Comparison of ENCODE assay signal across 20 cellular contexts in genomic region chr15:60838206-60838605, GRCh38.
DNase-seq lines count a peak whose midpoint lies in the region; ATAC-seq and TF ChIP-seq lines count a peak whose summit lies in the region.
"Had no signal": no experiment of that assay in that cellular context is flagged by ENCODE, and none has a peak within 500 bp of the region (broad histone marks: within the 10 kb centered on the region; RNA-seq: fewer than 3 reads in every experiment).

No MANE protein-coding gene starts in this region.

- intact Hi-C loops in Right ventricle myocardium inferior (cut with DNase I): no loop called here
- intact Hi-C loops in cardiac septum (cut with DNase I): no loop called here

- no peak for TF ChIP-seq CTCF in GM06990 (IDR thresholded peaks at IDR 0.05; ENCODE audit: insufficient read depth, low read length, poor library complexity, severe bottlenecking)

- H3K36me3 ChIP-seq in GM06990 (ENCODE audit: control insufficient read depth, insufficient read depth, low read length): no peaks in the 10 kb centered on the region
- H3K36me3 ChIP-seq in SJCRH30: no peaks in the 10 kb centered on the region
- H3K36me3 ChIP-seq: SJSA1 had no signal

- peak overlapping the region; percentile 74 for H3K27ac ChIP-seq in SJCRH30
- H3K27ac ChIP-seq: RWPE1, SJSA1 had no signal

- DNase-seq in Right ventricle myocardium inferior (ENCODE audit: missing footprints) (no peak), cardiac septum (ENCODE audit: low spot score) (no peak), GM06990 (ENCODE audit: extremely low read depth, insufficient read length) (peak; percentile 22), SJCRH30 (peak; percentile 72 to 82), myocyte (ENCODE audit: low read depth) (peak; percentile 9), COR-L47 (lab: John Stamatoyannopoulos, UW) (no peak), germinal center (ENCODE audit: low spot score) (no peak)
- DNase-seq: 8988T, C1 segment of cervical spinal cord, EL, GF-D8, NCI-H1092, NCI-H1436, NCI-H1930, NCI-H510A, NCI-H748 treated with DMSO at 0.1 percent for 48 hours had no signal

- H3K4me3 ChIP-seq in GM06990 (replicated peaks; ENCODE audit: low read depth, low read length): no peak overlapping the region
- no peak overlapping the region for H3K4me3 ChIP-seq in SJCRH30
- H3K4me3 ChIP-seq: K562, SJSA1 had no signal

- peaks cover 42% of the 10 kb centered on the region for H3K4me1 ChIP-seq in SJCRH30

- H3K27me3 ChIP-seq in GM06990 (replicated peaks; ENCODE audit: control insufficient read depth, insufficient read depth, low read length) (no peaks in the 10 kb centered on the region; the same call in 1 of the 2 replicates), SJCRH30 (no peaks in the 10 kb centered on the region)
- H3K27me3 ChIP-seq: SJSA1 had no signal

- no peaks in the 10 kb centered on the region for H3K9me3 ChIP-seq in SJCRH30 (replicated peaks)
- H3K9me3 ChIP-seq: SJSA1 had no signal

- ATAC-seq in Right ventricle myocardium inferior (peak; percentile 32), HG03565 (IDR thresholded peaks at IDR 0.05; ENCODE audit: unreplicated experiment) (no peak)
- ATAC-seq: K562 had no signal

Comparison
In these comparisons a context has a peak if more than half of its experiments do, and no peak if none do; other contexts are left out.
1. DNase-seq: peak in GM06990 (single experiment), SJCRH30 (2 of 2) and myocyte (single experiment); none in Right ventricle myocardium inferior (single experiment), cardiac septum (single experiment), COR-L47 (single experiment) and germinal center (single experiment).